28 cellular contexts compared by ENCODE assay signal in the genomic region with DNA sequence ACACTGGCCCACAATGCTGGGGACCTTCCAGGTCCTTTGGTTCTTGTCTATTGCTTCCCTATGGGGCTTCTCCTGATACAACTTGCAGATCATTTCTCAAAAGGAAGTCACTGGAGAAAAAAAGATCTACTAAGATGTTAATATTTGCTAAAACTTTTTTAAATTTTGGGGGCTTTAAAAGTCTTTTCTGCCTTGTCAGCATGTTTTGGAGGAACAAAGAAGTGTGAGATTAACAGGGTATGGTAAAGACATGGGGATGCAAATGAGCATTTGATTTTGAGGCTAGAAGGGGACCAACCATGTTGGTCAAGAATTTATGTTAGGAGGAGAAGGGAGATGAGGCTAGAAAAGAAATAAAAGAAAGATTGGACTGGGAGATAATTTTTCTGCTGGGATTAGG.
"Had no signal": no experiment of that assay in that cellular context is flagged by ENCODE, and none has a peak within 500 bp of the region (broad histone marks: within the 10 kb centered on the region; RNA-seq: fewer than 3 reads in every experiment).

No MANE protein-coding gene starts in this region.

- H3K4me3 ChIP-seq: pancreas, prostate gland, skin epidermis, smooth muscle cell, spleen, suprapubic skin, testis, tibial artery, transverse colon, upper lobe of right lung, uterus had no signal

- H3K27me3 ChIP-seq: neutrophil, pancreas, suprapubic skin, testis, tibial artery, transverse colon, upper lobe of right lung, uterus had no signal

- H3K27ac ChIP-seq: neutrophil, pancreas, prostate gland, skin epidermis, spleen, suprapubic skin, testis, tibial artery, transverse colon, upper lobe of right lung, uterus had no signal

- H3K4me2 ChIP-seq: smooth muscle cell had no signal

- ATAC-seq: naive thymus-derived CD8-positive, alpha-beta T cell; natural killer cell treated with Interleukin-12 subunit alpha and Interleukin-12 subunit beta and Interleukin-15 and Interleukin-18, amount 100 ng/mL, for 72 hours; pancreas; right cardiac atrium; sciatic nerve; stimulated activated memory B cell treated with anti-CD40 and anti-IgM and Interleukin-4, amounts not matched to agents 10 μg/mL and 1 μg/mL and 100 μg/mL, for 72 hours; stimulated activated naive CD8-positive, alpha-beta T cell treated with anti-CD3 and anti-CD28 coated beads, Interleukin-15, amount 100 ng/mL, for 72 hours; stimulated activated naive CD8-positive, alpha-beta T cell treated with anti-CD3 and anti-CD28 coated beads, Interleukin-15, Interleukin-2, amounts not matched to agents 100 U/mL and 50 U/mL, for 24 hours; upper lobe of right lung had no signal

- DNase-seq: naive thymus-derived CD8-positive, alpha-beta T cell; nephron progenitor cell; nucleus accumbens; pancreas; right cardiac atrium; spleen; stimulated activated CD4-positive, alpha-beta T cell treated with anti-CD3 and anti-CD28 coated beads, Interleukin-12 subunit alpha, Interleukin-12 subunit beta, amount 100 ng/mL, for 4 hours; stimulated activated CD4-positive, alpha-beta T cell treated with anti-CD3 and anti-CD28 coated beads, Interleukin-1b, Interleukin-23, amount 100 ng/mL, for 48 hours; stimulated activated CD4-positive, alpha-beta T cell treated with anti-CD3 and anti-CD28 coated beads, Interleukin-4, amount 100 ng/mL, for 1 hour; stimulated activated CD4-positive, alpha-beta T cell treated with anti-CD3 and anti-CD28 coated beads, Interleukin-4, amount 100 ng/mL, for 4 hours; stimulated activated CD8-positive, alpha-beta memory T cell treated with anti-CD3 and anti-CD28 coated beads, Interleukin-4, amount 100 ng/mL, for 48 hours; stimulated activated naive CD4-positive, alpha-beta T cell; stimulated activated naive CD8-positive, alpha-beta T cell treated with anti-CD3 and anti-CD28 coated beads, Interleukin-15, amount 100 ng/mL, for 72 hours; stimulated activated naive CD8-positive, alpha-beta T cell treated with anti-CD3 and anti-CD28 coated beads, Interleukin-15, Interleukin-2, amounts not matched to agents 100 U/mL and 50 U/mL, for 24 hours; substantia nigra; testis; tibial artery; transverse colon; upper lobe of right lung; uterus had no signal

- H3K9me3 ChIP-seq: neutrophil, pancreas, prostate gland, spleen, suprapubic skin, testis, tibial artery, transverse colon, upper lobe of right lung, uterus had no signal

- H3K4me1 ChIP-seq: pancreas, prostate gland, spleen, suprapubic skin, testis, tibial artery, transverse colon, upper lobe of right lung, uterus had no signal

- FAIRE-seq: pancreas had no signal

- H3K36me3 ChIP-seq: neutrophil, pancreas, prostate gland, spleen, suprapubic skin, tibial artery, transverse colon, upper lobe of right lung, uterus had no signal
